In the genomic region with DNA sequence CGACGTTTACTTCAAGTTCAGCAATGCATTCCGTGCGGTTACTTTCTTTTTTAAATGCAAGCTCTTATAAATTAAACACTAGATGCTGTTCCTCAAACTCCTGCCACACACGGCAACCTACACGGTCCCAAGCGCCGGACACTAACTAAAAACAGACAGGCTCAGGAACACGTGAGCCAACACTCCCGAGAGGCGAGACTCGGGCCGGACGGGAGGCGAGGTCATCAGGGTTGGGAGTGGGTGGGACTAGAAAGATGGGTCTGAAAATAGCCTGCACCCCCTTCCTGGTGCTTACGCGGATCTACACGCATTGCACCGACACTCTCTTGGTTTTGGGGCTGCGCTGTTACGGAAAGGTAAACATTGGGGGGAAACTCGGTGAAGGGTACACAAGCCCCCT, we compare ENCODE assay signal across 29 cellular contexts. TPM values are rescaled to one million over a fixed set of nuclear protein-coding genes. Genes with fewer than 3 reads are reported as not detected.
"Had no signal": no experiment of that assay in that cellular context is flagged by ENCODE, and none has a peak within 500 bp of the region (broad histone marks: within the 10 kb centered on the region; RNA-seq: fewer than 3 reads in every experiment).

No MANE protein-coding gene starts in this region.

- DNase-seq: activated CD4-positive, alpha-beta memory T cell treated with anti-CD3 and anti-CD28 coated beads for 36 hours; activated CD4-positive, alpha-beta T cell treated with anti-CD3 and anti-CD28 coated beads for 4 hours; activated CD4-positive, CD25-positive, alpha-beta regulatory T cell; activated effector memory CD4-positive, alpha-beta T cell treated with Interleukin-2 at 50 U/mL for 16 hours; activated naive CD4-positive, alpha-beta T cell treated with anti-CD3 and anti-CD28 coated beads, Interleukin-2, amount 10 ng/mL, durations not matched to agents 7 days and 5 days; activated T-cell treated with anti-CD3 and anti-CD28 coated beads, Interleukin-2, amount 50 U/mL, for 72 hours; anterior cingulate cortex; body of pancreas; effector CD4-positive, alpha-beta T cell; erythroblast; glutamatergic neuron; immature natural killer cell; nephron progenitor cell; small intestine; stimulated activated naive CD4-positive, alpha-beta T cell; T-helper 17 cell; testis; trophoblast cell had no signal

- H2AFZ ChIP-seq: hepatocyte had no signal

- H3K4me3 Mint-ChIP-seq: activated CD4-positive, alpha-beta memory T cell treated with anti-CD3 and anti-CD28 coated beads for 36 hours; activated naive CD4-positive, alpha-beta T cell treated with anti-CD3 and anti-CD28 coated beads, Interleukin-2, amount 10 ng/mL, durations not matched to agents 7 days and 5 days; activated T-cell treated with anti-CD3 and anti-CD28 coated beads, Interleukin-2, amount 50 U/mL, for 72 hours; immature natural killer cell; nephron progenitor cell; T-helper 17 cell had no signal

- FAIRE-seq: endometrium, frontal cortex, small intestine had no signal

- ATAC-seq: activated T-cell treated with anti-CD3 and anti-CD28 coated beads, Interleukin-2, amount 50 U/mL, for 72 hours; body of pancreas; left lung; sciatic nerve; T-helper 17 cell had no signal

- H3K9me3 Mint-ChIP-seq: activated CD4-positive, alpha-beta memory T cell treated with anti-CD3 and anti-CD28 coated beads for 36 hours; activated naive CD4-positive, alpha-beta T cell treated with anti-CD3 and anti-CD28 coated beads, Interleukin-2, amount 10 ng/mL, durations not matched to agents 7 days and 5 days; activated T-cell treated with anti-CD3 and anti-CD28 coated beads, Interleukin-2, amount 50 U/mL, for 72 hours; immature natural killer cell; nephron progenitor cell had no signal

- H3K27ac Mint-ChIP-seq: activated CD4-positive, alpha-beta memory T cell treated with anti-CD3 and anti-CD28 coated beads for 36 hours; activated T-cell treated with anti-CD3 and anti-CD28 coated beads, Interleukin-2, amount 50 U/mL, for 72 hours; immature natural killer cell had no signal

- H3K27me3 ChIP-seq: body of pancreas, hepatocyte, left lung, testis, vagina had no signal

- H3K36me3 Mint-ChIP-seq: activated naive CD4-positive, alpha-beta T cell treated with anti-CD3 and anti-CD28 coated beads, Interleukin-2, amount 10 ng/mL, durations not matched to agents 7 days and 5 days; immature natural killer cell had no signal

- H3K27me3 Mint-ChIP-seq: activated CD4-positive, alpha-beta memory T cell treated with anti-CD3 and anti-CD28 coated beads for 36 hours; activated naive CD4-positive, alpha-beta T cell treated with anti-CD3 and anti-CD28 coated beads, Interleukin-2, amount 10 ng/mL, durations not matched to agents 7 days and 5 days; T-helper 17 cell had no signal

- H3K9me3 ChIP-seq: body of pancreas, left lung, testis, vagina had no signal

- H3K4me2 ChIP-seq: hepatocyte had no signal

- H3K4me3 ChIP-seq: body of pancreas, hepatocyte, left lung, testis, vagina had no signal

- H3K27ac ChIP-seq: body of pancreas, hepatocyte, testis, vagina had no signal

RNA-seq across cellular contexts. Expression of gene PTX4, which starts 20.3 kb away (rescaled TPM):
- total RNA-seq: activated CD4-positive, alpha-beta memory T cell treated with anti-CD3 and anti-CD28 coated beads for 36 hours; activated T-cell treated with anti-CD3 and anti-CD28 coated beads, Interleukin-2, amount 50 U/mL, for 72 hours; body of pancreas; cardiac septum; chondrocyte; frontal cortex; hepatocyte; kidney epithelial cell; left lung; mononuclear cell; myocyte; sciatic nerve; T-helper 17 cell; vagina had no signal
- polyA plus RNA-seq: hepatocyte, immature natural killer cell had no signal

RNA-seq across cellular contexts. Expression of gene CCDC154, which starts 24.1 kb away (rescaled TPM):
- total RNA-seq: vagina had no signal
- polyA plus RNA-seq: immature natural killer cell had no signal

RNA-seq across cellular contexts. Expression of gene PERCC1, which starts 37.6 kb away (rescaled TPM):
- total RNA-seq: activated CD4-positive, alpha-beta memory T cell treated with anti-CD3 and anti-CD28 coated beads for 36 hours; body of pancreas; cardiac septum; chondrocyte; frontal cortex; kidney epithelial cell; myocyte; sciatic nerve; T-helper 17 cell; vagina had no signal
- polyA plus RNA-seq: hepatocyte, immature natural killer cell had no signal
